In the genomic region with DNA sequence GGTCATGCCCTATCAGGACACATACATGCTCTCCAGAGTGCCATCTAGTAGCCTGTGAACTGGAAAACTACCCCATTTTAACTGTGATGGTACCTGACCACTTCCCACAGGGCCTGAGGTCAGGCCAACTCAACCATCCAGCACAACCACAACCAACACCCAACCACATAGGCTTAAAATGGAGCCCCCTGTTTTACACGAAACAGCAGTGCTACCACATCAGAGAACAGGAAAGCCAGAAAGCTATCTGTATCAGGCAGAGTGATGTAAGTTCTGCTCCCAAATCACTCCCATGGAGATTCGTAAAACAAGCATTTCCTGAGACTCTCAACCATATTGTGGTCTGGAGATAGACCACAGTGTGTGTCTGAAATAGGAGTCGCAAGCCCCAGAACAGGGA, we compare ENCODE assay signal across 20 cellular contexts.
DNase-seq lines count a peak whose midpoint lies in the region; ATAC-seq lines count a peak whose summit lies in the region.
"Had no signal": no experiment of that assay in that cellular context is flagged by ENCODE, and none has a peak within 500 bp of the region (broad histone marks: within the 10 kb centered on the region; RNA-seq: fewer than 3 reads in every experiment).

No MANE protein-coding gene starts in this region.

- H3K4me1 ChIP-seq in BLaER1 = peaks cover 21% of the 10 kb centered on the region
- H3K4me1 ChIP-seq: A549 had no signal

- no peaks in the 10 kb centered on the region for H3K9me3 ChIP-seq in BLaER1
- H3K9me3 ChIP-seq: A549 had no signal

- no peak overlapping the region for H3K27ac Mint-ChIP-seq in stimulated activated memory B cell treated with anti-CD40 and anti-IgM and Interleukin-4, amounts not matched to agents 10 μg/mL and 1 μg/mL and 100 μg/mL, for 72 hours
- H3K27ac Mint-ChIP-seq: CD8-positive, alpha-beta T cell; HFFc6 had no signal

- no peak overlapping the region for H3K27ac ChIP-seq in BLaER1
- H3K27ac ChIP-seq: 22Rv1, A549 had no signal

- no peak overlapping the region for H3K4me3 Mint-ChIP-seq in stimulated activated memory B cell treated with anti-CD40 and anti-IgM and Interleukin-4, amounts not matched to agents 10 μg/mL and 1 μg/mL and 100 μg/mL, for 72 hours
- H3K4me3 Mint-ChIP-seq: CD8-positive, alpha-beta T cell; HFFc6 had no signal

- H3K9me3 Mint-ChIP-seq in stimulated activated memory B cell treated with anti-CD40 and anti-IgM and Interleukin-4, amounts not matched to agents 10 μg/mL and 1 μg/mL and 100 μg/mL, for 72 hours = peaks cover 5% of the 10 kb centered on the region

- no peaks in the 10 kb centered on the region for H3K4me1 Mint-ChIP-seq in stimulated activated memory B cell treated with anti-CD40 and anti-IgM and Interleukin-4, amounts not matched to agents 10 μg/mL and 1 μg/mL and 100 μg/mL, for 72 hours

- H3K4me3 ChIP-seq in BLaER1 = no peak overlapping the region
- H3K4me3 ChIP-seq: A549, GM12878, K562 had no signal

- peaks cover 65% of the 10 kb centered on the region for H3K27me3 ChIP-seq in BLaER1

- intact Hi-C loops in left colon (cut with DNase I, micrococcal nuclease) = no loop called here

- ATAC-seq in stimulated activated memory B cell treated with anti-CD40 and anti-IgM and Interleukin-4, amounts not matched to agents 10 μg/mL and 1 μg/mL and 100 μg/mL, for 72 hours = peak; percentile 24
- ATAC-seq in left colon = no peak
- ATAC-seq: A549; CD8-positive, alpha-beta T cell; GM12878; HCT116; K562 had no signal

- H3K36me3 Mint-ChIP-seq in stimulated activated memory B cell treated with anti-CD40 and anti-IgM and Interleukin-4, amounts not matched to agents 10 μg/mL and 1 μg/mL and 100 μg/mL, for 72 hours = no peaks in the 10 kb centered on the region
- H3K36me3 Mint-ChIP-seq: CD8-positive, alpha-beta T cell had no signal

- no peak overlapping the region for H3K9ac ChIP-seq in BLaER1

- DNase-seq in HT1080 (ENCODE audit: low read depth) (peak; percentile 8), glomerular visceral epithelial cell (ENCODE audit: extremely low spot score) (peak; percentile 1), anterior cingulate cortex (lab: John Stamatoyannopoulos, UW) (no peak), NCI-H1092 (lab: John Stamatoyannopoulos, UW) (no peak), left colon (no peak)
- DNase-seq: AML-193; Calu3; CD8-positive, alpha-beta T cell; DMS79 treated with DMSO at 0.1 percent for 48 hours; EL; GOT3; H7; HFFc6 had no signal

- H3K27me3 Mint-ChIP-seq in stimulated activated memory B cell treated with anti-CD40 and anti-IgM and Interleukin-4, amounts not matched to agents 10 μg/mL and 1 μg/mL and 100 μg/mL, for 72 hours = no peaks in the 10 kb centered on the region

- peaks cover 7% of the 10 kb centered on the region; the same call in 1 of the 2 replicates for H4K20me1 ChIP-seq in BLaER1

- H3K4me2 ChIP-seq in BLaER1 = peak overlapping the region; percentile 52
- H3K4me2 ChIP-seq: A549 had no signal

- no peaks in the 10 kb centered on the region for H3K36me3 ChIP-seq in BLaER1

Comparison
In these comparisons a context has a peak if more than half of its experiments do, and no peak if none do; other contexts are left out.
1. DNase-seq: peak in HT1080 (single experiment) and glomerular visceral epithelial cell (single experiment); none in anterior cingulate cortex (0 of 58), NCI-H1092 (single experiment) and left colon (0 of 2).